ENCODE assay signal across 7 cellular contexts in genomic region chr16:88410297-88410968, GRCh38. TPM values are rescaled to one million over a fixed set of nuclear protein-coding genes. Genes with fewer than 3 reads are reported as not detected.
DNase-seq lines count a peak whose midpoint lies in the region; ATAC-seq, FAIRE-seq and TF ChIP-seq lines count a peak whose summit lies in the region.
"Not testable (repeated sequence)": the region's sequence is repeated elsewhere in the genome, so short reads cannot be mapped to it uniquely, and the experiment has no call there.

No MANE protein-coding gene starts in this region.

- not testable (repeated sequence) for TF ChIP-seq CTCF in A549 (IDR thresholded peaks at IDR 0.05); Caco-2 (IDR thresholded peaks at IDR 0.05; ENCODE audit: insufficient read depth in 1 of 2, low read depth in 1 of 2, low read length in 1 of 2, severe bottlenecking in 1 of 2, unreplicated experiment in 1 of 2); IMR-90 (conservative IDR thresholded peaks at IDR 0.05; ENCODE audit: low read depth, low read length); K562 (IDR thresholded peaks at IDR 0.05 in 2 of 3, conservative IDR thresholded peaks at IDR 0.05 in 1 of 3; ENCODE audit: insufficient read depth in 2 of 3, low read depth in 1 of 3, low read length in 3 of 3); H1 (IDR thresholded peaks at IDR 0.05; ENCODE audit: control extremely low read depth in 1 of 3, insufficient read depth in 1 of 3, low read depth in 1 of 3, low read length in 3 of 3)

- H2AK9ac ChIP-seq in IMR-90 (replicated peaks; ENCODE audit: low read depth, low read length, poor library complexity): not testable (repeated sequence)

- H2AFZ ChIP-seq in IMR-90 (replicated peaks; ENCODE audit: low read length, poor library complexity); K562 (ENCODE audit: low read depth, low read length); H1 (ENCODE audit: low read length); neuronal stem cell (ENCODE audit: low read length): not testable (repeated sequence)

- H3K23me2 ChIP-seq in H1 (ENCODE audit: low read depth, low read length): not testable (repeated sequence)

- peaks cover 17% of the 10 kb centered on the region for H3K9me1 ChIP-seq in IMR-90 (ENCODE audit: insufficient read depth, low read length)
- not testable (repeated sequence) for H3K9me1 ChIP-seq in K562 (ENCODE audit: control insufficient read depth, insufficient read depth, low read length)

- H3K4ac ChIP-seq in IMR-90 (ENCODE audit: low read depth, low read length); H1 (replicated peaks; ENCODE audit: insufficient read length, low read depth, low read length); neuronal stem cell (ENCODE audit: low read length): not testable (repeated sequence)

- not testable (repeated sequence) for H3K56ac ChIP-seq in IMR-90 (ENCODE audit: extremely low read depth, insufficient read depth, low read length); H1 (replicated peaks; ENCODE audit: insufficient read length, low read depth, low read length)

- in situ Hi-C loops in IMR-90 (cut with MboI; ENCODE audit: low sequenced_read_pairs); K562 (cut with MboI): not testable (repeated sequence)

- not testable (repeated sequence) for H2BK15ac ChIP-seq in IMR-90 (ENCODE audit: low read depth, low read length); H1 (ENCODE audit: low read length); neuronal stem cell (ENCODE audit: low read length)

- WGBS in A549 (ENCODE audit: missing lambda C conversion rate): 93% methylated on average over 28 of the region's 28 CpGs
- WGBS in IMR-90 (ENCODE audit: extremely low coverage in 2 of 2, insufficient read length in 1 of 2), 2 experiments: 95% methylated on average over 18 of the region's 28 CpGs; no CpG with 5 or more reads in 1 of the 2 experiments
- 14% methylated on average over 26 of the region's 28 CpGs for WGBS in K562 (ENCODE audit: insufficient coverage, low coverage, missing lambda C conversion rate)
- WGBS in H1 (ENCODE audit: extremely low coverage in 1 of 2, insufficient coverage in 1 of 2, insufficient read length in 1 of 2, insufficient replicate concordance in 2 of 2, low coverage in 1 of 2, low lambda C conversion rate in 2 of 2, missing lambda C conversion rate in 1 of 2), 2 experiments: 93% methylated on average over 28 of the region's 28 CpGs; no CpG with 5 or more reads in 1 of the 2 experiments
- no CpG with 5 or more reads among the region's 28 CpGs for WGBS in neuronal stem cell (ENCODE audit: extremely low coverage in 2 of 2, insufficient read length in 2 of 2, insufficient replicate concordance in 1 of 2), 2 donors

- not testable (repeated sequence) for ATAC-seq in A549; IMR-90 (ENCODE audit: low read depth); K562
- peak; percentile 63 for ATAC-seq in naive thymus-derived CD4-positive, alpha-beta T cell

- H3K14ac ChIP-seq in IMR-90 (replicated peaks; ENCODE audit: low read depth, low read length); H1 (ENCODE audit: insufficient read length); neuronal stem cell (ENCODE audit: low read length): not testable (repeated sequence)

- H3K79me1 ChIP-seq in IMR-90 (ENCODE audit: low read depth in 1 of 2, low read length in 2 of 2): peaks cover 15 to 87% of the 10 kb centered on the region in 2 experiments; a peak in 3 of 4 replicates
- not testable (repeated sequence) for H3K79me1 ChIP-seq in H1 (ENCODE audit: low read depth, low read length); neuronal stem cell (ENCODE audit: low read depth, low read length)

- H3K27me3 Mint-ChIP-seq in Caco-2 (ENCODE audit: insufficient read depth, unreplicated experiment); naive thymus-derived CD4-positive, alpha-beta T cell: not testable (repeated sequence)

- not testable (repeated sequence) for H4K91ac ChIP-seq in IMR-90 (ENCODE audit: insufficient read depth, low read depth, low read length); H1 (replicated peaks; ENCODE audit: insufficient read length, low read length); neuronal stem cell (ENCODE audit: low read depth, low read length, poor library complexity)

- H3K36me3 Mint-ChIP-seq in Caco-2 (ENCODE audit: insufficient read depth, unreplicated experiment); naive thymus-derived CD4-positive, alpha-beta T cell: not testable (repeated sequence)

- CTCF ChIA-PET in A549 (lab: Yijun Ruan, JAX); Caco-2 (lab: Charles Lee); IMR-90 (lab: Yijun Ruan, JAX); K562 (lab: Yijun Ruan, JAX; ENCODE audit: low intra/inter-chr PET ratio); H1 (lab: Charles Lee; ENCODE audit: partially characterized antibody); naive thymus-derived CD4-positive, alpha-beta T cell (lab: Charles Lee): not testable (repeated sequence)

- H3K18ac ChIP-seq in IMR-90 (ENCODE audit: low read depth, low read length); H1 (ENCODE audit: extremely low read depth, low read length); neuronal stem cell (ENCODE audit: low read length): not testable (repeated sequence)

- not testable (repeated sequence) for H2BK5ac ChIP-seq in IMR-90 (ENCODE audit: low read depth, low read length, poor library complexity, severe bottlenecking); H1 (ENCODE audit: low read depth, low read length); neuronal stem cell (ENCODE audit: low read length)

- H2AK5ac ChIP-seq in IMR-90 (ENCODE audit: low read depth, low read length) (peak overlapping the region; percentile 4; the same call in 1 of the 2 replicates), H1 (ENCODE audit: low read depth, low read length) (peak overlapping the region; percentile 16; the same call in 1 of the 2 replicates)
- H2AK5ac ChIP-seq in neuronal stem cell (ENCODE audit: low read depth, low read length): not testable (repeated sequence)

- not testable (repeated sequence) for H3K4me3 ChIP-seq in A549; Caco-2 (ENCODE audit: low read depth, low read length); IMR-90 (ENCODE audit: insufficient read depth, low read depth, low read length); K562; H1 (ENCODE audit: extremely low read depth in 1 of 4, insufficient read depth in 2 of 4, low read depth in 3 of 4, low read length in 4 of 4); naive thymus-derived CD4-positive, alpha-beta T cell (ENCODE audit: low read length); neuronal stem cell (ENCODE audit: low read length in 2 of 2)

- H3K9ac ChIP-seq in IMR-90 (ENCODE audit: low read depth, low read length); K562 (ENCODE audit: insufficient read depth in 1 of 2, low read depth in 2 of 2, low read length in 2 of 2); H1 (replicated peaks in 1 of 4; ENCODE audit: extremely low read depth in 1 of 4, low read depth in 3 of 4, low read length in 3 of 4): not testable (repeated sequence)
- H3K9ac ChIP-seq in neuronal stem cell (ENCODE audit: low read depth, low read length, poor library complexity): peak overlapping the region; percentile 72

- not testable (repeated sequence) for TF ChIP-seq RAD21 in A549 (conservative IDR thresholded peaks at IDR 0.05 in 1 of 2, IDR thresholded peaks at IDR 0.05 in 1 of 2); IMR-90 (IDR thresholded peaks at IDR 0.05; ENCODE audit: low read length); K562 (CRISPR knock-in tag; conservative IDR thresholded peaks at IDR 0.05 in 1 of 2, IDR thresholded peaks at IDR 0.05 in 1 of 2); H1 (IDR thresholded peaks at IDR 0.05 in 1 of 2, conservative IDR thresholded peaks at IDR 0.05 in 1 of 2; ENCODE audit: low read depth in 2 of 2, low read length in 2 of 2)

- not testable (repeated sequence) for DNase-seq in A549 (ENCODE audit: low read depth in 1 of 2, low spot score in 1 of 2); Caco-2; IMR-90; K562 (ENCODE audit: extremely low read depth in 1 of 4, low spot score in 3 of 4); H1 (ENCODE audit: low read depth in 1 of 2, low spot score in 2 of 2); naive thymus-derived CD4-positive, alpha-beta T cell; neuronal stem cell (ENCODE audit: low spot score)

- intact Hi-C loops in Caco-2 (cut with micrococcal nuclease; ENCODE audit: unreplicated experiment); IMR-90 (cut with micrococcal nuclease); K562 (cut with micrococcal nuclease); naive thymus-derived CD4-positive, alpha-beta T cell (cut with micrococcal nuclease): not testable (repeated sequence)

- BruUV-seq in Caco-2 (replicated peaks; lab: Mats Ljungman, UMichigan); IMR-90 (replicated peaks; lab: Mats Ljungman, UMichigan); K562 (replicated peaks; lab: Mats Ljungman, UMichigan): not testable (repeated sequence)

- not testable (repeated sequence) for H3K4me3 Mint-ChIP-seq in Caco-2 (ENCODE audit: unreplicated experiment); naive thymus-derived CD4-positive, alpha-beta T cell

- not testable (repeated sequence) for H2BK20ac ChIP-seq in IMR-90 (ENCODE audit: low read depth, low read length); H1 (ENCODE audit: low read length)

- dilution Hi-C loops in IMR-90 (cut with HindIII; ENCODE audit: low sequenced_read_pairs, unreplicated experiment): not testable (repeated sequence)

- not testable (repeated sequence) for TF ChIP-seq POLR2A in A549 (IDR thresholded peaks at IDR 0.05; ENCODE audit: low read length); K562 (conservative IDR thresholded peaks at IDR 0.05); H1 (IDR thresholded peaks at IDR 0.05; ENCODE audit: control extremely low read depth in 1 of 2, low read depth in 2 of 2, low read length in 2 of 2)
- peak; percentile 27; the same call in 1 of the 2 replicates for TF ChIP-seq POLR2A in IMR-90 (IDR thresholded peaks at IDR 0.05; ENCODE audit: low read depth, low read length)

- H3K27ac ChIP-seq in A549; IMR-90 (ENCODE audit: insufficient read depth, low read length); K562 (ENCODE audit: extremely low read depth, low read depth, low read length); H1 (ENCODE audit: low read depth, low read length); naive thymus-derived CD4-positive, alpha-beta T cell (ENCODE audit: low read depth, low read length); neuronal stem cell (replicated peaks; ENCODE audit: low read length): not testable (repeated sequence)

- H3K9me3 ChIP-seq in A549; Caco-2; IMR-90 (ENCODE audit: control insufficient read depth, insufficient read depth, low read length); K562 (replicated peaks; ENCODE audit: control insufficient read depth, insufficient read depth, low read depth, low read length); H1 (ENCODE audit: insufficient read depth in 2 of 2, low read depth in 1 of 2, low read length in 1 of 2); naive thymus-derived CD4-positive, alpha-beta T cell (ENCODE audit: control insufficient read depth in 2 of 3, low read length in 3 of 3); neuronal stem cell (replicated peaks in 1 of 2; ENCODE audit: control insufficient read depth in 2 of 2, insufficient read depth in 1 of 2, low read depth in 1 of 2, low read length in 2 of 2): not testable (repeated sequence)

- H4K20me1 ChIP-seq in IMR-90 (ENCODE audit: insufficient read depth, low read length) (peaks cover 100% of the 10 kb centered on the region), K562 (replicated peaks; ENCODE audit: control insufficient read depth, insufficient read depth, low read length) (peaks cover 16% of the 10 kb centered on the region)
- H4K20me1 ChIP-seq in H1 (replicated peaks in 1 of 2; ENCODE audit: control insufficient read depth in 1 of 2, insufficient read depth in 2 of 2, low read length in 2 of 2): not testable (repeated sequence)

- TF ChIP-seq EP300 in A549 (IDR thresholded peaks at IDR 0.05); K562 (IDR thresholded peaks at IDR 0.05; ENCODE audit: low read length); H1 (IDR thresholded peaks at IDR 0.05; ENCODE audit: borderline replicate concordance in 1 of 2, low read depth in 2 of 2, low read length in 2 of 2): not testable (repeated sequence)

- not testable (repeated sequence) for H3K4me1 Mint-ChIP-seq in Caco-2 (ENCODE audit: low read depth, unreplicated experiment)
- peaks cover 4 to 10% (median 6%) of the 10 kb centered on the region in 7 donors for H3K4me1 Mint-ChIP-seq in naive thymus-derived CD4-positive, alpha-beta T cell

- not testable (repeated sequence) for H2BK120ac ChIP-seq in IMR-90 (ENCODE audit: low read depth, low read length); H1 (replicated peaks; ENCODE audit: low read depth, low read length); neuronal stem cell (ENCODE audit: low read depth, low read length)

- not testable (repeated sequence) for H3K36me3 ChIP-seq in Caco-2 (ENCODE audit: control insufficient read depth, insufficient read depth, low read length); K562 (ENCODE audit: control insufficient read depth, insufficient read depth, low read length); H1 (ENCODE audit: control insufficient read depth in 2 of 4, insufficient read depth in 4 of 4, low read length in 3 of 4); naive thymus-derived CD4-positive, alpha-beta T cell (ENCODE audit: control insufficient read depth in 2 of 3, insufficient read depth in 3 of 3, low read length in 3 of 3); neuronal stem cell (replicated peaks in 1 of 2; ENCODE audit: control insufficient read depth in 2 of 2, insufficient read depth in 2 of 2, low read length in 2 of 2)
- peaks cover 58% of the 10 kb centered on the region for H3K36me3 ChIP-seq in IMR-90 (ENCODE audit: control insufficient read depth, insufficient read depth, low read length)

- H2BK12ac ChIP-seq in H1 (ENCODE audit: low read depth, low read length): peak overlapping the region; percentile 33; the same call in 1 of the 2 replicates
- H2BK12ac ChIP-seq in neuronal stem cell (ENCODE audit: low read length): not testable (repeated sequence)

- H3K4me1 ChIP-seq in A549; Caco-2; H1 (replicated peaks in 1 of 4; ENCODE audit: control insufficient read depth in 3 of 4, insufficient read depth in 4 of 4, low read length in 3 of 4); naive thymus-derived CD4-positive, alpha-beta T cell (ENCODE audit: control insufficient read depth in 2 of 2, insufficient read depth in 2 of 2, low read length in 2 of 2); neuronal stem cell (ENCODE audit: control insufficient read depth in 2 of 2, insufficient read depth in 1 of 2, low read depth in 1 of 2, low read length in 2 of 2): not testable (repeated sequence)
- H3K4me1 ChIP-seq in IMR-90 (ENCODE audit: control insufficient read depth, insufficient read depth, low read length): peaks cover 16% of the 10 kb centered on the region; the same call in 1 of the 2 replicates
- peaks cover under 1 to 76% of the 10 kb centered on the region in 2 experiments; a peak in 3 of 5 replicates for H3K4me1 ChIP-seq in K562 (replicated peaks in 1 of 2; ENCODE audit: control insufficient read depth in 2 of 2, insufficient read depth in 2 of 2, low read length in 2 of 2)

- H3K4me2 ChIP-seq in A549; IMR-90 (ENCODE audit: low read depth, low read length); H1 (ENCODE audit: insufficient read depth in 1 of 2, low read depth in 2 of 2, low read length in 2 of 2); neuronal stem cell (ENCODE audit: insufficient read depth, low read length, poor library complexity, severe bottlenecking): not testable (repeated sequence)
- 0 out of 2 replicates have a peak overlapping the region, but pooled peaks have one; percentile 29 for H3K4me2 ChIP-seq in K562 (ENCODE audit: insufficient read depth, low read length)

- not testable (repeated sequence) for H3K9me3 Mint-ChIP-seq in Caco-2 (ENCODE audit: unreplicated experiment); naive thymus-derived CD4-positive, alpha-beta T cell

- H4K5ac ChIP-seq in IMR-90 (ENCODE audit: low read depth, low read length); H1 (ENCODE audit: insufficient read length, low read depth, low read length): not testable (repeated sequence)

- H4K8ac ChIP-seq in IMR-90 (ENCODE audit: low read depth in 2 of 2, low read length in 2 of 2); H1 (ENCODE audit: extremely low read depth, insufficient read depth, low read length): not testable (repeated sequence)
- peak overlapping the region; percentile 66 for H4K8ac ChIP-seq in neuronal stem cell (ENCODE audit: low read depth, low read length)

- H3K27me3 ChIP-seq in Caco-2 (replicated peaks; ENCODE audit: control insufficient read depth, insufficient read depth, low read length); IMR-90 (ENCODE audit: control insufficient read depth, insufficient read depth, low read length); H1 (replicated peaks in 1 of 4; ENCODE audit: control insufficient read depth in 3 of 4, extremely low read depth in 1 of 4, insufficient read depth in 3 of 4, low read length in 3 of 4); naive thymus-derived CD4-positive, alpha-beta T cell (ENCODE audit: control insufficient read depth in 2 of 2, insufficient read depth in 2 of 2, low read length in 2 of 2): not testable (repeated sequence)
- H3K27me3 ChIP-seq in K562 (ENCODE audit: control insufficient read depth in 2 of 2, insufficient read depth in 2 of 2, low read length in 2 of 2) (peaks cover under 1 to 51% of the 10 kb centered on the region in 2 experiments; a peak in 4 of 5 replicates), neuronal stem cell (ENCODE audit: control insufficient read depth in 3 of 3, insufficient read depth in 3 of 3, low read depth in 1 of 3, low read length in 3 of 3) (peaks cover 0 to 17% (median 0%) of the 10 kb centered on the region in 3 experiments)

- H3K23ac ChIP-seq in IMR-90 (ENCODE audit: low read depth, low read length); H1 (ENCODE audit: insufficient read length); neuronal stem cell (ENCODE audit: low read depth, low read length, poor library complexity): not testable (repeated sequence)

- FAIRE-seq in A549 (lab: Jason Lieb, UNC): peak; percentile 7
- peak; percentile 85 for FAIRE-seq in K562 (lab: Jason Lieb, UNC)
- FAIRE-seq in H1 (lab: Jason Lieb, UNC): not testable (repeated sequence)

- POLR2A ChIA-PET in A549 (lab: Yijun Ruan, JAX); Caco-2 (lab: Charles Lee); IMR-90 (lab: Charles Lee; ENCODE audit: unreplicated experiment); H1 (lab: Charles Lee; ENCODE audit: partially characterized antibody); naive thymus-derived CD4-positive, alpha-beta T cell (lab: Charles Lee): not testable (repeated sequence)
- POLR2A ChIA-PET in K562 (lab: Yijun Ruan, JAX): interaction anchor here (0.5 kb wide), 1 partner anchor 196 kb away, joined by 3 read pairs; no protein-coding TSS in a partner anchor

- not testable (repeated sequence) for H3K79me2 ChIP-seq in K562 (ENCODE audit: control insufficient read depth, insufficient read depth, low read length); H1 (ENCODE audit: control insufficient read depth in 1 of 2, insufficient read depth in 2 of 2, low read length in 2 of 2)

- peak overlapping the region; percentile 59 for H3K27ac Mint-ChIP-seq in Caco-2 (ENCODE audit: unreplicated experiment)
- not testable (repeated sequence) for H3K27ac Mint-ChIP-seq in naive thymus-derived CD4-positive, alpha-beta T cell

RNA-seq across cellular contexts. Expression of gene ZNF469, which starts 27.7 kb away (rescaled TPM):
- polyA plus RNA-seq in A549 (2011; rRNA removed): 0.47 and 0.78 TPM in 2 replicates
- 1.4 and 2.2 TPM in 2 replicates for polyA plus RNA-seq in A549 (2012; cell fraction: cytosol; rRNA removed)
- 11.5 and 14.7 TPM in 2 replicates for polyA plus RNA-seq in A549 (2012; cell fraction: nucleus; rRNA removed)
- polyA plus RNA-seq in A549 (2017; fragmentation: RNase III; extraction: RNeasy Plus Mini Kit Qiagen cat#74134 plus additional on column Dnase treatment): 4.1 to 4.5 TPM (median 4.4 TPM) in 3 replicates
- 0.83 and 0.97 TPM in 2 replicates for polyA minus RNA-seq in A549 (2011; rRNA and poly(A)+ RNA removed)
- total RNA-seq in Caco-2 (2022): 0.07 and 0.12 TPM in 2 replicates
- total RNA-seq in IMR-90 (2012; rRNA removed): 1.1 and 1.4 TPM in 2 replicates
- polyA plus RNA-seq in IMR-90 (2012; rRNA removed): 13.3 and 16.4 TPM in 2 replicates
- polyA plus RNA-seq in IMR-90 (2012; cell fraction: cytosol; rRNA removed): 5.1 and 8.8 TPM in 2 replicates
- polyA plus RNA-seq in IMR-90 (2012; cell fraction: nucleus; rRNA removed; ENCODE audit: low replicate concordance): 32.3 and 70.4 TPM in 2 replicates
- 0.04 and 0.09 TPM in 2 replicates for total RNA-seq in K562 (2011; cell fraction: chromatin; rRNA removed; ENCODE audit: low replicate concordance)
- 0.13 and 0.17 TPM in 2 replicates for total RNA-seq in K562 (2011; cell fraction: nucleolus; rRNA removed)
- total RNA-seq in K562 (2011; cell fraction: nucleoplasm; rRNA removed): under 0.01 and 0.08 TPM in 2 replicates
- total RNA-seq in K562 (2014; rRNA removed): under 0.01 TPM in 1 of 2 replicates, not detected in the other
- total RNA-seq in K562 (2014; rRNA removed; fragmentation: Illumina TruSeq; extraction: Trizol): not detected in 2 replicates
- not detected in 2 replicates for total RNA-seq in K562 (2015; rRNA removed; fragmentation: Illumina TruSeq; extraction: Trizol)
- total RNA-seq in K562 (2021): 0.02 and 0.04 TPM in 2 replicates
- polyA plus RNA-seq in K562 (2011; rRNA removed): not detected in 2 replicates
- under 0.01 and 0.01 TPM in 2 replicates for polyA plus RNA-seq in K562 (2011; cell fraction: cytosol; rRNA removed)
- 0.01 and 0.03 TPM in 2 replicates for polyA plus RNA-seq in K562 (2011; cell fraction: nucleus; rRNA removed)
- polyA plus RNA-seq in K562 (2012): 0.01 TPM in 2 replicates
- 0.01 TPM in 1 of 2 replicates, not detected in the other for polyA plus RNA-seq in K562 (2014; fragmentation: Illumina TruSeq; extraction: Trizol)
- polyA plus RNA-seq in K562 (2014; fragmentation: Nextera tagmentation; extraction: Ambion mirVana): not detected
- polyA plus RNA-seq in K562 (2014; rRNA removed): 0.01 TPM in 1 of 2 replicates, not detected in the other
- under 0.01 and 0.04 TPM in 2 replicates for polyA minus RNA-seq in K562 (2011; rRNA and poly(A)+ RNA removed)
- 0.09 and 0.10 TPM in 2 replicates for polyA minus RNA-seq in K562 (2011; cell fraction: cytosol; rRNA and poly(A)+ RNA removed)
- polyA minus RNA-seq in K562 (2011; cell fraction: nucleus; rRNA and poly(A)+ RNA removed): under 0.01 and 0.11 TPM in 2 replicates
- total RNA-seq in H1 (2021; fragmentation: NEBNext Ultra II Directional; extraction: Animal tissue kit (Norgen Biotek cat#: 25700)): 1.8 and 2.0 TPM in 2 replicates
- 0.30 and 0.53 TPM in 2 replicates for polyA plus RNA-seq in H1 (2011; rRNA removed)
- polyA plus RNA-seq in H1 (2011; cell fraction: cytosol; rRNA removed): 0.23 TPM
- 1.1 TPM for polyA plus RNA-seq in H1 (2011; cell fraction: nucleus; rRNA removed)
- 0.54 to 0.96 TPM (median 0.90 TPM) in 4 replicates for polyA plus RNA-seq in H1 (2012, experiment 1 of 2)
- 0.63 TPM for polyA plus RNA-seq in H1 (2012, experiment 2 of 2)
- 0.45 TPM for polyA plus RNA-seq in H1 (2013, experiment 1 of 2)
- polyA plus RNA-seq in H1 (2013, experiment 2 of 2): 0.42 TPM
- polyA minus RNA-seq in H1 (2011; rRNA and poly(A)+ RNA removed): 0.32 and 0.41 TPM in 2 replicates
- polyA minus RNA-seq in H1 (2011; cell fraction: cytosol; rRNA and poly(A)+ RNA removed): 1.1 TPM
- 1.5 TPM for polyA minus RNA-seq in H1 (2011; cell fraction: nucleus; rRNA and poly(A)+ RNA removed)
- total RNA-seq in naive thymus-derived CD4-positive, alpha-beta T cell: 1 to 10 TPM in 4 of 5 experiments, under 1 TPM in 1; 0.68 to 1.6 (median 1.1) TPM
- polyA plus RNA-seq in naive thymus-derived CD4-positive, alpha-beta T cell: under 1 TPM in 1 of 2 donors, not detected in 1; 0.07 TPM
- polyA plus RNA-seq in neuronal stem cell (2013, experiment 1 of 2): 0.26 TPM
- 0.29 TPM for polyA plus RNA-seq in neuronal stem cell (2013, experiment 2 of 2)

RNA-seq across cellular contexts. Expression of gene ZFPM1, which starts 42.6 kb away (rescaled TPM):
- 0.28 and 0.36 TPM in 2 replicates for polyA plus RNA-seq in A549 (2011; rRNA removed)
- 2.0 and 2.9 TPM in 2 replicates for polyA plus RNA-seq in A549 (2012; cell fraction: cytosol; rRNA removed)
- polyA plus RNA-seq in A549 (2012; cell fraction: nucleus; rRNA removed): 3.9 and 6.5 TPM in 2 replicates
- 2.1 to 2.8 TPM (median 2.5 TPM) in 3 replicates for polyA plus RNA-seq in A549 (2017; fragmentation: RNase III; extraction: RNeasy Plus Mini Kit Qiagen cat#74134 plus additional on column Dnase treatment)
- 0.68 and 0.79 TPM in 2 replicates for polyA minus RNA-seq in A549 (2011; rRNA and poly(A)+ RNA removed)
- 24.1 and 25.9 TPM in 2 replicates for total RNA-seq in Caco-2 (2022)
- 0.28 and 0.36 TPM in 2 replicates for total RNA-seq in IMR-90 (2012; rRNA removed)
- polyA plus RNA-seq in IMR-90 (2012; rRNA removed): 1.1 and 1.8 TPM in 2 replicates
- 1.2 and 2.4 TPM in 2 replicates for polyA plus RNA-seq in IMR-90 (2012; cell fraction: cytosol; rRNA removed)
- 4.0 and 9.2 TPM in 2 replicates for polyA plus RNA-seq in IMR-90 (2012; cell fraction: nucleus; rRNA removed; ENCODE audit: low replicate concordance)
- total RNA-seq in K562 (2011; cell fraction: chromatin; rRNA removed; ENCODE audit: low replicate concordance): 14.4 and 38.8 TPM in 2 replicates
- total RNA-seq in K562 (2011; cell fraction: nucleolus; rRNA removed): 25.3 and 27.9 TPM in 2 replicates
- total RNA-seq in K562 (2011; cell fraction: nucleoplasm; rRNA removed): 16.8 and 18.9 TPM in 2 replicates
- 4.5 and 8.7 TPM in 2 replicates for total RNA-seq in K562 (2014; rRNA removed)
- 0.26 and 0.47 TPM in 2 replicates for total RNA-seq in K562 (2014; rRNA removed; fragmentation: Illumina TruSeq; extraction: Trizol)
- total RNA-seq in K562 (2015; rRNA removed; fragmentation: Illumina TruSeq; extraction: Trizol): 3.2 and 4.5 TPM in 2 replicates
- 32.7 and 35.9 TPM in 2 replicates for total RNA-seq in K562 (2021)
- 0.88 and 1.4 TPM in 2 replicates for polyA plus RNA-seq in K562 (2011; rRNA removed)
- polyA plus RNA-seq in K562 (2011; cell fraction: cytosol; rRNA removed): 0.81 and 4.8 TPM in 2 replicates
- 3.4 and 13.6 TPM in 2 replicates for polyA plus RNA-seq in K562 (2011; cell fraction: nucleus; rRNA removed)
- polyA plus RNA-seq in K562 (2012): 7.9 and 12.2 TPM in 2 replicates
- 1.2 and 5.1 TPM in 2 replicates for polyA plus RNA-seq in K562 (2014; fragmentation: Illumina TruSeq; extraction: Trizol)
- under 1 TPM; 0.03 to 0.11 TPM for polyA plus RNA-seq in K562 (2014; fragmentation: Nextera tagmentation; extraction: Ambion mirVana)
- polyA plus RNA-seq in K562 (2014; rRNA removed): 4.7 and 5.5 TPM in 2 replicates
- 0.30 and 1.1 TPM in 2 replicates for polyA minus RNA-seq in K562 (2011; rRNA and poly(A)+ RNA removed)
- 12.3 and 14.7 TPM in 2 replicates for polyA minus RNA-seq in K562 (2011; cell fraction: cytosol; rRNA and poly(A)+ RNA removed)
- polyA minus RNA-seq in K562 (2011; cell fraction: nucleus; rRNA and poly(A)+ RNA removed): 7.7 and 10.1 TPM in 2 replicates
- total RNA-seq in H1 (2021; fragmentation: NEBNext Ultra II Directional; extraction: Animal tissue kit (Norgen Biotek cat#: 25700)): 3.4 and 4.8 TPM in 2 replicates
- polyA plus RNA-seq in H1 (2011; rRNA removed): 0.74 and 1.4 TPM in 2 replicates
- polyA plus RNA-seq in H1 (2011; cell fraction: cytosol; rRNA removed): 1.1 TPM
- 3.6 TPM for polyA plus RNA-seq in H1 (2011; cell fraction: nucleus; rRNA removed)
- polyA plus RNA-seq in H1 (2012, experiment 1 of 2): 1.5 to 3.3 TPM (median 1.9 TPM) in 4 replicates
- polyA plus RNA-seq in H1 (2012, experiment 2 of 2): 1.00 TPM
- polyA plus RNA-seq in H1 (2013, experiment 1 of 2): 3.1 TPM
- 2.9 TPM for polyA plus RNA-seq in H1 (2013, experiment 2 of 2)
- 0.29 and 0.57 TPM in 2 replicates for polyA minus RNA-seq in H1 (2011; rRNA and poly(A)+ RNA removed)
- 2.8 TPM for polyA minus RNA-seq in H1 (2011; cell fraction: cytosol; rRNA and poly(A)+ RNA removed)
- polyA minus RNA-seq in H1 (2011; cell fraction: nucleus; rRNA and poly(A)+ RNA removed): 3.3 TPM
- total RNA-seq in naive thymus-derived CD4-positive, alpha-beta T cell: 10 to 100 TPM; 13.2 to 28.1 (median 18.1) TPM
- polyA plus RNA-seq in naive thymus-derived CD4-positive, alpha-beta T cell: under 1 TPM; 0.15 to 0.16 TPM
- polyA plus RNA-seq in neuronal stem cell (2013, experiment 1 of 2): 3.8 TPM
- polyA plus RNA-seq in neuronal stem cell (2013, experiment 2 of 2): 4.0 TPM
